In genomic region chr9:87187656-87188055, GRCh38 we compare ENCODE assay signal across 21 cellular contexts.
"Had no signal": no experiment of that assay in that cellular context is flagged by ENCODE, and none has a peak within 500 bp of the region (broad histone marks: within the 10 kb centered on the region; RNA-seq: fewer than 3 reads in every experiment).

No MANE protein-coding gene starts in this region.

- H3K4me3 ChIP-seq: coronary artery, dorsolateral prefrontal cortex, esophagus muscularis mucosa, gastrocnemius medialis, heart right ventricle, left lung, lower lobe of right lung, mucosa of descending colon had no signal

- H3K36me3 ChIP-seq: esophagus muscularis mucosa, gastrocnemius medialis, heart right ventricle, left lung, lower lobe of right lung had no signal

- H3K4me1 ChIP-seq: esophagus muscularis mucosa, gastrocnemius medialis, heart right ventricle, left lung, lower lobe of right lung had no signal

- DNase-seq: dermis blood vessel endothelial cell; dorsolateral prefrontal cortex; effector CD4-positive, alpha-beta T cell; effector memory CD4-positive, alpha-beta T cell; foreskin fibroblast; foreskin melanocyte; gastrocnemius medialis; glutamatergic neuron; head of caudate nucleus; heart right ventricle; hippocampal formation; left cardiac atrium; left lung; left ventricle myocardium superior; lower lobe of right lung; mesenchymal stem cell; mucosa of descending colon; naive B cell had no signal

- H3K36me3 Mint-ChIP-seq: mesothelial cell of epicardium, naive B cell had no signal

- H3K4me1 Mint-ChIP-seq: naive B cell had no signal

- H3K27ac Mint-ChIP-seq: mesothelial cell of epicardium, naive B cell had no signal

- H3K27me3 ChIP-seq: esophagus muscularis mucosa, gastrocnemius medialis, left lung had no signal

- H3K9me3 ChIP-seq: esophagus muscularis mucosa, gastrocnemius medialis, lower lobe of right lung, mucosa of descending colon had no signal

- ATAC-seq: gastrocnemius medialis, heart right ventricle, left cardiac atrium, left lung, left ventricle myocardium superior, lower lobe of right lung, mucosa of descending colon had no signal

- H3K4me3 Mint-ChIP-seq: mesothelial cell of epicardium, naive B cell had no signal

- H3K27ac ChIP-seq: coronary artery, dorsolateral prefrontal cortex, esophagus muscularis mucosa, gastrocnemius medialis, heart right ventricle, left lung, lower lobe of right lung had no signal
